7 cellular contexts compared by ENCODE assay signal in the genomic region with DNA sequence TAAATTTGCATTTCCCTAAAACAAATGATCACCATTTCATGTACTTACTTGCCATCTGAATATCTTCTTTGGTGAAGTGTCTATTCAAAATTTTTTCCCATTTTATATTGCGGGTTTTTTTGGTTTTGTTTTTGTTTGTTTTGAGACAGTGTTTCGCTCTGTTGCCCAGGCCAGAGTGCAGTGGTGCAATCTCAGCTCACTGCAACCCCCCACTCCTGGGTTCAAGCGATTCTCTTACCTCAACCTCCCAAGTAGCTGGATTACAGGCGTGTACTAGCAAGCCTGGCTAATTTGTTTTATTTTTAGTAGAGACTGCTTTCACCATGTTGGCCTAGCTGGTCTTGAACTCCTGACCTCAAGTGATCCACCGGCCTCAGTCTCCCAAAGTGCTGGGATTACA.
"Had no signal": no experiment of that assay in that cellular context is flagged by ENCODE, and none has a peak within 500 bp of the region (broad histone marks: within the 10 kb centered on the region; RNA-seq: fewer than 3 reads in every experiment).

No MANE protein-coding gene starts in this region.

- H3K4me2 ChIP-seq: KMS-11 had no signal

- H3K4me3 Mint-ChIP-seq: IgD-negative memory B cell had no signal

- ATAC-seq: K562 had no signal

- FAIRE-seq: HTR-8/SVneo, K562 had no signal

- H3K9ac ChIP-seq: KMS-11 had no signal

- H3K27ac ChIP-seq: HL-60, KMS-11 had no signal

- H3K4me3 ChIP-seq: K562 had no signal

- DNase-seq: KBM-7, KG1 had no signal

- H3K4me1 Mint-ChIP-seq: IgD-negative memory B cell had no signal
